Comparison of ENCODE assay signal across 1 cellular context in genomic region chr14:22589096-22589839, GRCh38.
A peak's percentile ranks its signal among the peaks of the same experiment; 100 is the strongest.
TF ChIP-seq lines count a peak whose summit lies in the region.

TSS of gene DAD1 (minus strand) at chr14:22589224. CDS start at chr14:22589157, 67 bp downstream.

TF ChIP-seq in K562, 482 proteins besides CTCF, POLR2A, EP300 and RAD21 (continued from another document and continues in another):
- TF ChIP-seq NONO (IDR thresholded peaks at IDR 0.05; ENCODE audit: low read depth in 2 of 2, low read length in 1 of 2) (no peak), ZBTB40 (IDR thresholded peaks at IDR 0.05) (no peak), ZBTB40 (CRISPR knock-in tag; IDR thresholded peaks at IDR 0.05) (no peak), MAFG (tag; conservative IDR thresholded peaks at IDR 0.05) (no peak), LARP7 (IDR thresholded peaks at IDR 0.05) (no peak), ARID3B (CRISPR knock-in tag; IDR thresholded peaks at IDR 0.05; ENCODE audit: borderline replicate concordance) (no peak), HNRNPUL1 (IDR thresholded peaks at IDR 0.05; ENCODE audit: low read length) (no peak), ARID4B (CRISPR knock-in tag; IDR thresholded peaks at IDR 0.05) (no peak; the same call in 1 of the 2 replicates), MEIS2 (IDR thresholded peaks at IDR 0.05; ENCODE audit: partially characterized antibody) (peak; percentile 95), MTA3 (IDR thresholded peaks at IDR 0.05; ENCODE audit: borderline replicate concordance) (no peak), SMARCE1 (IDR thresholded peaks at IDR 0.05) (no peak), RBM14 (IDR thresholded peaks at IDR 0.05; ENCODE audit: borderline replicate concordance, insufficient read depth, low read depth, low read length) (no peak), SIN3B (IDR thresholded peaks at IDR 0.05; ENCODE audit: low read depth) (no peak), HNRNPL (IDR thresholded peaks at IDR 0.05; ENCODE audit: low read depth, low read length) (no peak), SMC3 (conservative IDR thresholded peaks at IDR 0.05; ENCODE audit: insufficient read depth, low read depth, low read length) (no peak), ETV6 (IDR thresholded peaks at IDR 0.05; ENCODE audit: borderline replicate concordance in 1 of 2, low read depth in 2 of 2, low read length in 1 of 2) (no peak), ETV6 (CRISPR knock-in tag; IDR thresholded peaks at IDR 0.05; ENCODE audit: borderline replicate concordance) (no peak), CBFB (CRISPR knock-in tag; IDR thresholded peaks at IDR 0.05) (no peak), E2F6 (IDR thresholded peaks at IDR 0.05; ENCODE audit: borderline replicate concordance in 1 of 2, extremely low read depth in 1 of 2, insufficient read depth in 1 of 2, insufficient read length in 1 of 2, low read depth in 1 of 2, low read length in 1 of 2, poor library complexity in 1 of 2, severe bottlenecking in 1 of 2) (peak in 1 of 2 experiments; percentile 28), KDM2B (CRISPR knock-in tag; IDR thresholded peaks at IDR 0.05) (no peak), ZNF253 (CRISPR knock-in tag; conservative IDR thresholded peaks at IDR 0.05) (no peak), NFE2L1 (tag; IDR thresholded peaks at IDR 0.05; ENCODE audit: borderline replicate concordance, low read depth) (no peak), U2AF2 (optimal IDR thresholded peaks at IDR 0.05; ENCODE audit: low read depth, low read length) (no peak), CC2D1A (IDR thresholded peaks at IDR 0.05) (no peak), MTF1 (CRISPR knock-in tag; IDR thresholded peaks at IDR 0.05; ENCODE audit: borderline replicate concordance) (no peak), BRF2 (IDR thresholded peaks at IDR 0.05; ENCODE audit: borderline replicate concordance, insufficient read depth, insufficient read length) (no peak), GTF2F1 (IDR thresholded peaks at IDR 0.05; ENCODE audit: low read depth, low read length) (no peak), CBX8 (IDR thresholded peaks at IDR 0.05; ENCODE audit: borderline replicate concordance, extremely low read depth, low read depth, low read length, poor library complexity, severe bottlenecking) (no peak), RNF219 (CRISPR knock-in tag; IDR thresholded peaks at IDR 0.05) (no peak), POLR3A (IDR thresholded peaks at IDR 0.05; ENCODE audit: borderline replicate concordance, extremely low read depth, insufficient read depth, insufficient read length) (no peak), E4F1 (CRISPR knock-in tag; IDR thresholded peaks at IDR 0.05; ENCODE audit: borderline replicate concordance) (no peak), FUS (optimal IDR thresholded peaks at IDR 0.05; ENCODE audit: low read depth, low read length) (no peak), ZFP1 (CRISPR knock-in tag; IDR thresholded peaks at IDR 0.05) (no peak), KLF1 (tag; IDR thresholded peaks at IDR 0.05) (no peak)
